24 cellular contexts compared by ENCODE assay signal in genomic region chr3:110063178-110063577, GRCh38.
DNase-seq lines count a peak whose midpoint lies in the region; ATAC-seq lines count a peak whose summit lies in the region.
"Had no signal": no experiment of that assay in that cellular context is flagged by ENCODE, and none has a peak within 500 bp of the region (broad histone marks: within the 10 kb centered on the region; RNA-seq: fewer than 3 reads in every experiment).

No MANE protein-coding gene starts in this region.

- H3K4me1 Mint-ChIP-seq in activated CD4-positive, alpha-beta T cell treated with anti-CD3 and anti-CD28 coated beads for 36 hours, result no peaks in the 10 kb centered on the region
- H3K4me1 Mint-ChIP-seq in stimulated activated naive CD8-positive, alpha-beta T cell treated with anti-CD3 and anti-CD28 coated beads, Interleukin-15, amount 100 ng/mL, for 72 hours, result no peaks in the 10 kb centered on the region
- peaks cover 8% of the 10 kb centered on the region for H3K4me1 Mint-ChIP-seq in stimulated activated naive CD8-positive, alpha-beta T cell treated with anti-CD3 and anti-CD28 coated beads, Interleukin-15, Interleukin-2, amounts not matched to agents 100 ng/mL and 50 ng/mL, for 24 hours (ENCODE audit: low read depth)
- H3K4me1 Mint-ChIP-seq: CD14-positive monocyte; CD4-positive, alpha-beta memory T cell; CD4-positive, CD25-positive, alpha-beta regulatory T cell; CD8-positive, alpha-beta memory T cell had no signal

- no peak for DNase-seq in activated CD4-positive, alpha-beta T cell treated with anti-CD3 and anti-CD28 coated beads for 36 hours
- DNase-seq in activated CD4-positive, alpha-beta T cell treated with anti-CD3 and anti-CD28 coated beads, Interleukin-2, amount 50 U/mL, for 48 hours, result no peak
- no peak for DNase-seq in activated naive CD4-positive, alpha-beta T cell treated with anti-CD3 and anti-CD28 coated beads, Interleukin-2, amount 50 U/mL, for 72 hours (ENCODE audit: low spot score in 2 of 2)
- DNase-seq in activated naive CD4-positive, alpha-beta T cell treated with anti-CD3 and anti-CD28 coated beads, Interleukin-2, amount 50 U/mL, for 16 hours, result no peak
- no peak for DNase-seq in stimulated activated naive CD8-positive, alpha-beta T cell treated with anti-CD3 and anti-CD28 coated beads, Interleukin-15, Interleukin-2, amounts not matched to agents 100 U/mL and 50 U/mL, for 24 hours
- DNase-seq in stimulated activated naive CD8-positive, alpha-beta T cell treated with anti-CD3 and anti-CD28 coated beads, Interleukin-15, amount 100 ng/mL, for 72 hours, result no peak
- no peak for DNase-seq in stimulated activated naive CD4-positive, alpha-beta T cell (lab: John Stamatoyannopoulos, UW)
- DNase-seq: BE2C; C1 segment of cervical spinal cord; CD4-positive, alpha-beta memory T cell; CD4-positive, CD25-positive, alpha-beta regulatory T cell; CD8-positive, alpha-beta memory T cell; COR-L47; DMS 273 treated with DMSO at 0.1 percent for 48 hours; DMS153; DMS53; DMS79; DND-41; EL; GDM1 had no signal

- H3K27me3 Mint-ChIP-seq in activated CD4-positive, alpha-beta T cell treated with anti-CD3 and anti-CD28 coated beads for 36 hours, result peaks cover 2% of the 10 kb centered on the region
- H3K27me3 Mint-ChIP-seq in stimulated activated naive CD8-positive, alpha-beta T cell treated with anti-CD3 and anti-CD28 coated beads, Interleukin-15, amount 100 ng/mL, for 72 hours, result no peaks in the 10 kb centered on the region
- H3K27me3 Mint-ChIP-seq in stimulated activated naive CD8-positive, alpha-beta T cell treated with anti-CD3 and anti-CD28 coated beads, Interleukin-15, Interleukin-2, amounts not matched to agents 100 ng/mL and 50 ng/mL, for 24 hours, result no peaks in the 10 kb centered on the region
- H3K27me3 Mint-ChIP-seq: CD4-positive, CD25-positive, alpha-beta regulatory T cell; CD8-positive, alpha-beta memory T cell had no signal

- H3K4me3 Mint-ChIP-seq in activated CD4-positive, alpha-beta T cell treated with anti-CD3 and anti-CD28 coated beads for 36 hours, result no peak overlapping the region
- no peak overlapping the region for H3K4me3 Mint-ChIP-seq in stimulated activated naive CD8-positive, alpha-beta T cell treated with anti-CD3 and anti-CD28 coated beads, Interleukin-15, amount 100 ng/mL, for 72 hours
- H3K4me3 Mint-ChIP-seq in stimulated activated naive CD8-positive, alpha-beta T cell treated with anti-CD3 and anti-CD28 coated beads, Interleukin-15, Interleukin-2, amounts not matched to agents 100 ng/mL and 50 ng/mL, for 24 hours, result no peak overlapping the region
- H3K4me3 Mint-ChIP-seq: CD14-positive monocyte; CD4-positive, alpha-beta memory T cell; CD4-positive, CD25-positive, alpha-beta regulatory T cell; CD8-positive, alpha-beta memory T cell had no signal

- peak; percentile 47 for ATAC-seq in activated CD4-positive, alpha-beta T cell treated with anti-CD3 and anti-CD28 coated beads for 36 hours
- ATAC-seq in activated naive CD4-positive, alpha-beta T cell treated with anti-CD3 and anti-CD28 coated beads, Interleukin-2, amount 50 U/mL, for 72 hours, result peak; percentile 20 to 87
- peak; percentile 65 for ATAC-seq in stimulated activated naive CD8-positive, alpha-beta T cell treated with anti-CD3 and anti-CD28 coated beads, Interleukin-15, Interleukin-2, amounts not matched to agents 100 U/mL and 50 U/mL, for 24 hours
- ATAC-seq in stimulated activated naive CD8-positive, alpha-beta T cell treated with anti-CD3 and anti-CD28 coated beads, Interleukin-15, amount 100 ng/mL, for 72 hours, result no peak
- ATAC-seq: A549, GM12878 had no signal

- no peak overlapping the region for H3K27ac Mint-ChIP-seq in activated CD4-positive, alpha-beta T cell treated with anti-CD3 and anti-CD28 coated beads for 36 hours
- no peak overlapping the region for H3K27ac Mint-ChIP-seq in activated naive CD4-positive, alpha-beta T cell treated with anti-CD3 and anti-CD28 coated beads, Interleukin-2, amount 50 U/mL, for 72 hours
- no peak overlapping the region for H3K27ac Mint-ChIP-seq in stimulated activated naive CD8-positive, alpha-beta T cell treated with anti-CD3 and anti-CD28 coated beads, Interleukin-15, amount 100 ng/mL, for 72 hours
- peak overlapping the region; percentile 39 for H3K27ac Mint-ChIP-seq in stimulated activated naive CD8-positive, alpha-beta T cell treated with anti-CD3 and anti-CD28 coated beads, Interleukin-15, Interleukin-2, amounts not matched to agents 100 ng/mL and 50 ng/mL, for 24 hours
- H3K27ac Mint-ChIP-seq: CD14-positive monocyte; CD4-positive, alpha-beta memory T cell; CD4-positive, CD25-positive, alpha-beta regulatory T cell; CD8-positive, alpha-beta memory T cell had no signal

- POLR2A ChIA-PET in activated CD4-positive, alpha-beta T cell treated with anti-CD3 and anti-CD28 coated beads for 36 hours (lab: Charles Lee), result interaction anchor here (0.6 kb wide), 1 partner anchor 48 kb away, joined by 3 read pairs; no protein-coding TSS in a partner anchor

- H3K36me3 Mint-ChIP-seq in activated CD4-positive, alpha-beta T cell treated with anti-CD3 and anti-CD28 coated beads for 36 hours (ENCODE audit: low read depth), result no peaks in the 10 kb centered on the region
- no peaks in the 10 kb centered on the region for H3K36me3 Mint-ChIP-seq in activated naive CD4-positive, alpha-beta T cell treated with anti-CD3 and anti-CD28 coated beads, Interleukin-2, amount 50 U/mL, for 72 hours
- H3K36me3 Mint-ChIP-seq in stimulated activated naive CD8-positive, alpha-beta T cell treated with anti-CD3 and anti-CD28 coated beads, Interleukin-15, Interleukin-2, amounts not matched to agents 100 ng/mL and 50 ng/mL, for 24 hours (ENCODE audit: low read depth), result no peaks in the 10 kb centered on the region
- H3K36me3 Mint-ChIP-seq: CD14-positive monocyte; CD4-positive, alpha-beta memory T cell; CD4-positive, CD25-positive, alpha-beta regulatory T cell; CD8-positive, alpha-beta memory T cell had no signal

- H3K9me3 Mint-ChIP-seq in activated CD4-positive, alpha-beta T cell treated with anti-CD3 and anti-CD28 coated beads for 36 hours (ENCODE audit: low read depth), result peaks cover 3% of the 10 kb centered on the region
- H3K9me3 Mint-ChIP-seq in activated naive CD4-positive, alpha-beta T cell treated with anti-CD3 and anti-CD28 coated beads, Interleukin-2, amount 50 U/mL, for 72 hours, result no peaks in the 10 kb centered on the region
- no peaks in the 10 kb centered on the region for H3K9me3 Mint-ChIP-seq in stimulated activated naive CD8-positive, alpha-beta T cell treated with anti-CD3 and anti-CD28 coated beads, Interleukin-15, amount 100 ng/mL, for 72 hours
- H3K9me3 Mint-ChIP-seq in stimulated activated naive CD8-positive, alpha-beta T cell treated with anti-CD3 and anti-CD28 coated beads, Interleukin-15, Interleukin-2, amounts not matched to agents 100 ng/mL and 50 ng/mL, for 24 hours, result peaks cover 4% of the 10 kb centered on the region
- H3K9me3 Mint-ChIP-seq: CD4-positive, CD25-positive, alpha-beta regulatory T cell; CD8-positive, alpha-beta memory T cell had no signal

- intact Hi-C loops in activated CD4-positive, alpha-beta T cell treated with anti-CD3 and anti-CD28 coated beads for 36 hours (cut with DNase I, micrococcal nuclease), result no loop called here

- CTCF ChIA-PET in activated CD4-positive, alpha-beta T cell treated with anti-CD3 and anti-CD28 coated beads for 36 hours (lab: Charles Lee), result no interaction called here
